8 cellular contexts compared by ENCODE assay signal in genomic region chr13:46679369-46680180, GRCh38.
DNase-seq lines count a peak whose midpoint lies in the region; ATAC-seq and TF ChIP-seq lines count a peak whose summit lies in the region.

No MANE protein-coding gene starts in this region.

- H3K9ac ChIP-seq in colonic mucosa (ENCODE audit: low read depth in 2 of 2, low read length in 2 of 2), result peak overlapping the region in 1 of 2 donors; percentile 1

- peak overlapping the region; percentile 71 for H3K27ac ChIP-seq in KOPT-K1 (ENCODE audit: low read depth, low read length, poor library complexity, severe bottlenecking)
- peak overlapping the region; percentile 56 for H3K27ac ChIP-seq in colonic mucosa

- no peak for TF ChIP-seq POLR2A in lower leg skin (IDR thresholded peaks at IDR 0.05)

- no peak for DNase-seq in colonic mucosa
- peak; percentile 70 for DNase-seq in myocyte (ENCODE audit: low read depth)
- no peak for DNase-seq in islet precursor cell
- no peak for DNase-seq in NCI-H345 treated with DMSO at 0.1 percent for 48 hours (lab: John Stamatoyannopoulos, UW; ENCODE audit: unreplicated experiment)
- no peak for DNase-seq in lower leg skin (ENCODE audit: low spot score in 2 of 2)

- no peak for TF ChIP-seq CTCF in GM12875 (IDR thresholded peaks at IDR 0.05; ENCODE audit: borderline replicate concordance, insufficient read depth, low read depth, low read length)
- no peak for TF ChIP-seq CTCF in colonic mucosa (IDR thresholded peaks at IDR 0.05)
- TF ChIP-seq CTCF in lower leg skin (IDR thresholded peaks at IDR 0.05), result no peak

- H3K27me3 ChIP-seq in colonic mucosa, result no peaks in the 10 kb centered on the region

- 35 to 44% methylated on average over 12 of the region's 12 CpGs for WGBS in lower leg skin, 2 donors

- ATAC-seq in GM21515 (IDR thresholded peaks at IDR 0.05; ENCODE audit: unreplicated experiment), result peak; percentile 84

- H3K36me3 ChIP-seq in KOPT-K1 (ENCODE audit: insufficient read depth, low read length) (peaks cover 19% of the 10 kb centered on the region; the same call in 1 of the 2 replicates), colonic mucosa (no peaks in the 10 kb centered on the region)

- no peaks in the 10 kb centered on the region for H3K4me1 ChIP-seq in colonic mucosa

- H3K9me3 ChIP-seq in KOPT-K1 (ENCODE audit: insufficient read depth, low read length, poor library complexity, severe bottlenecking) (no peaks in the 10 kb centered on the region), colonic mucosa (no peaks in the 10 kb centered on the region)

- peak overlapping the region; percentile 33 for H3K4me3 ChIP-seq in GM12875 (ENCODE audit: low read depth, low read length)
- H3K4me3 ChIP-seq in colonic mucosa, result no peak overlapping the region
- no peak overlapping the region for H3K4me3 ChIP-seq in lower leg skin (ENCODE audit: low read depth, poor library complexity, severe bottlenecking)

- intact Hi-C loops in colonic mucosa (cut with DNase I) (loop anchor here (10.0 kb wide), 1 partner anchor 125 kb away; the partner anchor contains the start of gene LRCH1), lower leg skin (cut with DNase I; ENCODE audit: low total_unique reads) (no loop called here)
